Comparison of ENCODE assay signal across 8 cellular contexts in the genomic region with DNA sequence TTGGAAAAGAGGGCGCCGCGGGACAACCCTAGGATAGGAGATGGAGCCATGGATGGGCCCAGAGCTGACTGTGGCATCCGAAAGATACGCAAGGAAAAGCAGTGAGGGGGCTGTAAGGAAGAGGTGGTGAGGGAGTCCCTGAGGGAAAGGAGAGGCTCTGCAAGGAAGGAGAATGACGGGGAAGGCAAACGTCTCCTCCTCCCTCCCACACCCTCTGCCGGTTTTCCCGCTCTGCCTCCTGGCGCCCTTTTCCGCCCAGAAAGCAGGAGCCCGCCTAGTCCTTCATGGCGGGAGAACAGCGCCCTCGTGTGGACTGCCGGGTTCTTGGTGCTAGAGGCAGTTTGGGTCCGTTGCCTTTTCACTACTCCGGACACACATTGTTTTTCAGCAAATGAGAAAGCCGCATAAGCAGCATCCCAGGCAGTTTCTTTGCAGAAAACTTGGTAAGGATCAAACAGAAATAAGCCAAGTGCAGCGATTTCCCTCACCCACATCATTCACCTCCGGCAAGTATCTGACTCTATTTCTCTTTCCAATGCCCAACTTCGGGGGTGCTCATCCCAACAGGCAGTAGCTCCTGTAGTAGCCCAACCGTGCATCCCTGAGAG.
DNase-seq lines count a peak whose midpoint lies in the region; FAIRE-seq and TF ChIP-seq lines count a peak whose summit lies in the region.

No MANE protein-coding gene starts in this region.

- no peaks in the 10 kb centered on the region for H3K9me3 ChIP-seq in mammary epithelial cell (replicated peaks; ENCODE audit: insufficient read depth, low read length)

- peak; percentile 43 for FAIRE-seq in islet of Langerhans (lab: Jason Lieb, UNC)

- H2AFZ ChIP-seq in mammary epithelial cell (ENCODE audit: low read depth, low read length) = peak overlapping the region; percentile 1

- WGBS in mammary epithelial cell (ENCODE audit: low coverage, missing lambda C conversion rate) = 66% methylated on average over 23 of the region's 23 CpGs

- no peak overlapping the region for H3K4me3 ChIP-seq in mammary epithelial cell (replicated peaks in 1 of 3; ENCODE audit: insufficient read depth in 1 of 3, low read depth in 2 of 3, low read length in 3 of 3)

- peaks cover 17% of the 10 kb centered on the region for H3K4me1 ChIP-seq in mammary epithelial cell (ENCODE audit: insufficient read depth, low read length)

- no peaks in the 10 kb centered on the region for H4K20me1 ChIP-seq in mammary epithelial cell (ENCODE audit: insufficient read depth, low read length)

- intact Hi-C loops in mammary epithelial cell (cut with micrococcal nuclease) = loop anchor here (1.0 to 5.0 kb wide), 2 partner anchors 73 to 119 kb away; no protein-coding TSS in a partner anchor

- no peaks in the 10 kb centered on the region for H3K79me2 ChIP-seq in mammary epithelial cell (ENCODE audit: insufficient read depth, low read length)

- peak; percentile 88 for TF ChIP-seq CTCF in AG09319 (IDR thresholded peaks at IDR 0.05; ENCODE audit: low read depth, low read length)
- TF ChIP-seq CTCF in mammary epithelial cell (conservative IDR thresholded peaks at IDR 0.05 in 1 of 2, IDR thresholded peaks at IDR 0.05 in 1 of 2; ENCODE audit: extremely low read depth in 1 of 2, insufficient read depth in 1 of 2, low read depth in 1 of 2, low read length in 2 of 2) = peak; percentile 63 to 72

- no peaks in the 10 kb centered on the region for H3K36me3 ChIP-seq in mammary epithelial cell (ENCODE audit: insufficient read depth, low read length)

- H3K9ac ChIP-seq in mammary epithelial cell (ENCODE audit: insufficient read depth, low read length) = no peak overlapping the region

- no peak overlapping the region for H3K27ac ChIP-seq in mammary epithelial cell (ENCODE audit: insufficient read depth, low read depth, low read length)

- CTCF ChIA-PET in mammary epithelial cell (lab: Charles Lee; ENCODE audit: low non-redundant PET) = no interaction called here

- DNase-seq in AG09319 (ENCODE audit: extremely low read depth, low read depth) = peak; percentile 44
- DNase-seq in GM19240 (ENCODE audit: insufficient read length, low spot score) = peak; percentile 52
- DNase-seq in LHCN-M2 (ENCODE audit: low read depth) = peak; percentile 70
- peak; percentile 77 for DNase-seq in UCSD-AML1 (lab: John Stamatoyannopoulos, UW; ENCODE audit: unreplicated experiment)
- DNase-seq in mammary epithelial cell = peak; percentile 65
- peak; percentile 33 to 74 (median 66) for DNase-seq in stimulated activated CD4-positive, alpha-beta T cell treated with anti-CD3 and anti-CD28 coated beads, Interleukin-12 subunit alpha, Interleukin-12 subunit beta, amount 100 ng/mL, for 48 hours (ENCODE audit: low read depth in 2 of 3, low spot score in 1 of 3)
- no peak for DNase-seq in NCI-H2107 treated with DMSO at 0.1 percent for 48 hours (lab: John Stamatoyannopoulos, UW; ENCODE audit: unreplicated experiment)

- H3K4me2 ChIP-seq in mammary epithelial cell (ENCODE audit: insufficient read depth, low read depth, low read length) = no peak overlapping the region

- dilution Hi-C loops in mammary epithelial cell (cut with HindIII; ENCODE audit: low sequenced_read_pairs) = no loop called here

- H3K27me3 ChIP-seq in mammary epithelial cell (ENCODE audit: insufficient read depth, low read length) = no peaks in the 10 kb centered on the region

- no TSS peak for BruUV-seq in mammary epithelial cell (replicated peaks; lab: Mats Ljungman, UMichigan)

- in situ Hi-C loops in mammary epithelial cell (cut with MboI; ENCODE audit: low sequenced_read_pairs in 2 of 2) = no loop called here
